9 cellular contexts compared by ENCODE assay signal in the genomic region with DNA sequence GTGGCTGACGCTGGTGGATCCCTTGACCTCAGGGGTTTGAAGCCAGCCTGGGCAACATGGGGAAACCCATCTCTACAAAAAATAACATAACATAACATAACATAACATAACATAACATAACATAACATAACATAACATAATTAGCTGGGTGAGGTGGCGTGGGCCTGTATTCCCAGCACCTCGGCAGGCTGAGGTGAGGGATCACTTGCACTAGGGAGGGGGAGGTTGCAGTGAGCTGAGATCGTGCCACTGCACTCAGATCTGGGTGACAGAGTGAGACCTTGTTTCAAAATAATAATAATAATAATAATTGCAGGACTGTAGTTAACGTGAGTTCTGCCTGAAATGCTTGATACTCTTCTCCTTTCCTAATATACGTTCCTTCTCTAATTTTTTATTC. TPM values are rescaled to one million over a fixed set of nuclear protein-coding genes. Genes with fewer than 3 reads are reported as not detected.
DNase-seq lines count a peak whose midpoint lies in the region; ATAC-seq, FAIRE-seq and TF ChIP-seq lines count a peak whose summit lies in the region.
"Had no signal": no experiment of that assay in that cellular context is flagged by ENCODE, and none has a peak within 500 bp of the region (broad histone marks: within the 10 kb centered on the region; RNA-seq: fewer than 3 reads in every experiment).

No MANE protein-coding gene starts in this region.

- H3K36me3 ChIP-seq in heart left ventricle (peaks cover 0 to 35% (median 30%) of the 10 kb centered on the region in 9 donors), kidney (ENCODE audit: control insufficient read depth in 1 of 2, insufficient read depth in 2 of 2, low read length in 2 of 2) (peaks cover 8 to 10% of the 10 kb centered on the region in 2 donors), tibial nerve (peaks cover 0 to 28% (median 0%) of the 10 kb centered on the region in 3 donors)

- H3K4me1 ChIP-seq in heart left ventricle (peaks cover 0 to 21% (median 9%) of the 10 kb centered on the region in 12 donors), kidney (ENCODE audit: control insufficient read depth in 1 of 2, insufficient read depth in 1 of 2, low read depth in 1 of 2, low read length in 2 of 2) (peaks cover 6 to 7% of the 10 kb centered on the region in 2 donors), tibial nerve (peaks cover 0 to 28% (median 6%) of the 10 kb centered on the region in 4 donors)

- no peak overlapping the region for H3K9ac ChIP-seq in kidney (ENCODE audit: low read length in 2 of 2)

- CTCF ChIA-PET in activated CD8-positive, alpha-beta T cell treated with anti-CD3 and anti-CD28 coated beads, Interleukin-2, amount 10 ng/mL, durations not matched to agents 7 days and 5 days (lab: Charles Lee): interaction anchor here (0.8 to 1.1 kb wide), 2 partner anchors 138 to 376 kb away, joined by 3 to 5 read pairs; no protein-coding TSS in a partner anchor

- peaks cover 54% of the 10 kb centered on the region for H3K36me3 Mint-ChIP-seq in activated CD8-positive, alpha-beta T cell treated with anti-CD3 and anti-CD28 coated beads, Interleukin-2, amount 10 ng/mL, durations not matched to agents 7 days and 5 days (ENCODE audit: low read depth)

- H3K9me3 ChIP-seq in heart left ventricle: no peaks in the 10 kb centered on the region
- no peaks in the 10 kb centered on the region for H3K9me3 ChIP-seq in kidney (ENCODE audit: control insufficient read depth in 1 of 2, low read length in 2 of 2)
- H3K9me3 ChIP-seq in tibial nerve: no peaks in the 10 kb centered on the region

- POLR2A ChIA-PET in activated CD8-positive, alpha-beta T cell treated with anti-CD3 and anti-CD28 coated beads, Interleukin-2, amount 10 ng/mL, durations not matched to agents 7 days and 5 days (lab: Charles Lee): interaction anchor here (1.3 to 2.2 kb wide), 2 partner anchors 59 to 560 kb away, joined by 5 to 9 read pairs; a partner anchor contains a TSS

- no peaks in the 10 kb centered on the region for H3K27me3 Mint-ChIP-seq in activated CD8-positive, alpha-beta T cell treated with anti-CD3 and anti-CD28 coated beads, Interleukin-2, amount 10 ng/mL, durations not matched to agents 7 days and 5 days (ENCODE audit: low read depth)

- H3K27me3 ChIP-seq in heart left ventricle (no peaks in the 10 kb centered on the region), tibial nerve (no peaks in the 10 kb centered on the region)

- H3K4me1 Mint-ChIP-seq in activated CD8-positive, alpha-beta T cell treated with anti-CD3 and anti-CD28 coated beads, Interleukin-2, amount 10 ng/mL, durations not matched to agents 7 days and 5 days (ENCODE audit: low read depth): peaks cover 40% of the 10 kb centered on the region

- 72 to 82% (median 76%) methylated on average over 6 of the region's 6 CpGs for WGBS in heart left ventricle, 4 donors
- WGBS in tibial nerve, 2 donors: 60 to 65% methylated on average over 6 of the region's 6 CpGs

- peak overlapping the region; percentile 100 for H3K27ac Mint-ChIP-seq in activated CD8-positive, alpha-beta T cell treated with anti-CD3 and anti-CD28 coated beads, Interleukin-2, amount 10 ng/mL, durations not matched to agents 7 days and 5 days

- no peak for TF ChIP-seq CTCF in heart left ventricle (IDR thresholded peaks at IDR 0.05)
- TF ChIP-seq CTCF in kidney (IDR thresholded peaks at IDR 0.05; ENCODE audit: borderline replicate concordance, extremely low read depth, insufficient read depth): no peak
- TF ChIP-seq CTCF in tibial nerve (IDR thresholded peaks at IDR 0.05): no peak

- no peak for FAIRE-seq in kidney (lab: Jason Lieb, UNC)

- TF ChIP-seq POLR2A in heart left ventricle (IDR thresholded peaks at IDR 0.05) (no peak), tibial nerve (IDR thresholded peaks at IDR 0.05) (no peak)

- DNase-seq in heart left ventricle: no peak
- no peak for DNase-seq in cardiac septum (ENCODE audit: low spot score)
- no peak for DNase-seq in activated CD8-positive, alpha-beta T cell treated with anti-CD3 and anti-CD28 coated beads, Interleukin-2, amount 10 ng/mL, durations not matched to agents 7 days and 5 days
- no peak for DNase-seq in kidney
- DNase-seq in tibial nerve (ENCODE audit: low spot score in 2 of 2): no peak
- no peak for DNase-seq in effector CD4-positive, alpha-beta T cell
- DNase-seq in AML-193 (lab: John Stamatoyannopoulos, UW): no peak
- DNase-seq: NCI-H226 had no signal

- no peaks in the 10 kb centered on the region for H3K9me3 Mint-ChIP-seq in activated CD8-positive, alpha-beta T cell treated with anti-CD3 and anti-CD28 coated beads, Interleukin-2, amount 10 ng/mL, durations not matched to agents 7 days and 5 days (ENCODE audit: insufficient read depth)

- TF ChIP-seq EP300 in tibial nerve (IDR thresholded peaks at IDR 0.05): no peak

- intact Hi-C loops in heart left ventricle (cut with DNase I) (loop anchor here in 9 of 10 donors (2.0 to 10.0 kb wide), 7 partner anchors 110 to 399 kb away; a partner anchor contains a TSS), cardiac septum (cut with DNase I) (loop anchor here (5.0 to 10.0 kb wide), 3 partner anchors 113 to 245 kb away; a partner anchor contains a TSS), kidney (cut with DNase I) (no loop called here)

- peak overlapping the region; percentile 99 for H3K4me3 Mint-ChIP-seq in activated CD8-positive, alpha-beta T cell treated with anti-CD3 and anti-CD28 coated beads, Interleukin-2, amount 10 ng/mL, durations not matched to agents 7 days and 5 days

- ATAC-seq in heart left ventricle (no peak), GM19395 (IDR thresholded peaks at IDR 0.05; ENCODE audit: unreplicated experiment) (no peak)
- ATAC-seq in activated CD8-positive, alpha-beta T cell treated with anti-CD3 and anti-CD28 coated beads, Interleukin-2, amount 10 ng/mL, durations not matched to agents 7 days and 5 days: no peak

- H3K27ac ChIP-seq in heart left ventricle (peak overlapping the region in 1 of 12 donors; percentile 89), kidney (ENCODE audit: low read depth in 2 of 2, low read length in 2 of 2) (no peak overlapping the region), tibial nerve (no peak overlapping the region)

- H3K4me3 ChIP-seq in heart left ventricle (peak overlapping the region in 8 of 12 donors; percentile 63 to 91 (median 82)), kidney (ENCODE audit: low read length in 2 of 2) (peak overlapping the region; percentile 20 to 95), tibial nerve (peak overlapping the region in 3 of 4 donors; percentile 60 to 74 (median 71))

RNA-seq across cellular contexts. Expression of a gene that starts 1.3 kb away (rescaled TPM):
- total RNA-seq in heart left ventricle: 10 to 100 TPM in 5 of 9 donors, 1 to 10 TPM in 4; 1.8 to 18.1 (median 12.7) TPM
- polyA plus RNA-seq in heart left ventricle: 10 to 100 TPM; 14.5 to 16.5 TPM
- 11.7 TPM for total RNA-seq in cardiac septum
- total RNA-seq in activated CD8-positive, alpha-beta T cell treated with anti-CD3 and anti-CD28 coated beads, Interleukin-2, amount 10 ng/mL, durations not matched to agents 7 days and 5 days: 10 to 100 TPM; 73.9 to 76.9 TPM
- 20.0 TPM for total RNA-seq in kidney
- 31.7 TPM for polyA plus RNA-seq in kidney (ENCODE audit: insufficient read depth, low read depth, low replicate concordance)
- total RNA-seq in tibial nerve: 10 to 100 TPM in 3 of 4 donors, 1 to 10 TPM in 1; 6.5 to 24.5 (median 17.1) TPM
